8 cellular contexts compared by ENCODE assay signal in the genomic region with DNA sequence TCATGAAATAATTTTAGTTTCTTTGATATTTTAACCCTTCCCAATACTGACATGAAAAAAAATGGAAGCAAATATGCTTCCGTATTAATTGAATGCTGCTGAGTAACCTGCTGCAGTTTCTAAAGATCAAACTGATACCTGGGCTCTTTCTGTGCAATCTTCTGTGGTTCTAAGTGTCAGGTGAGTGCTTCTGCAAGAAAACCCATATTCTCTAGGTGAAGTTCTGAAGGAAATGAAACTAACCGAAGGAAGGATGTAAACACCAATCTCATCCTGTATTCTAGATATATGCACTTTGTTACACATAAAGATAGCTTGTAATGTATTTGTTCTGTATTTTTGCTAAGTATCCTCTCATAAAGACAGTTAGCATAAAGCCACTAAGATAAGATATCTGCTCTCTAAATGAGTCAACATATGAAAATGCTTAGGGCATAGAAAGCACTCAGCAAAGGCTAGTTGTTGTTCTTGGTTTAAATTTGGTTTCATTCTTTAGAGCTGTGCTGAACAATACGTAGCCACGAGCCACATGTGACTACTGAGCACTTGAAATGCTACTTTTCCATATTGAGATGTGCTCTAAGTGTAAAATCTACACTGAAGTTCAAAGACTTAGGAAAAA. TPM values are rescaled to one million over a fixed set of nuclear protein-coding genes. Genes with fewer than 3 reads are reported as not detected.
A peak's percentile ranks its signal among the peaks of the same experiment; 100 is the strongest.
DNase-seq lines count a peak whose midpoint lies in the region; ATAC-seq and TF ChIP-seq lines count a peak whose summit lies in the region.

No MANE protein-coding gene starts in this region.

- peak overlapping the region; percentile 39 for H2AFZ ChIP-seq in smooth muscle cell (ENCODE audit: low read depth)

- no peaks in the 10 kb centered on the region for H3K79me2 ChIP-seq in smooth muscle cell (ENCODE audit: low read depth)

- peak overlapping the region; percentile 77 for H3K4me3 Mint-ChIP-seq in T-helper 17 cell

- no peak overlapping the region for H3K27ac ChIP-seq in smooth muscle cell (ENCODE audit: low read depth)

- H3K4me3 ChIP-seq in smooth muscle cell: peak overlapping the region; percentile 23
- no peak overlapping the region for H3K4me3 ChIP-seq in HAP-1

- H3K9me3 ChIP-seq in T-helper 17 cell (ENCODE audit: control insufficient read depth, low read length, poor library complexity, severe bottlenecking) (no peaks in the 10 kb centered on the region), smooth muscle cell (replicated peaks; ENCODE audit: low read depth) (no peaks in the 10 kb centered on the region), HAP-1 (no peaks in the 10 kb centered on the region)

- H3K27me3 ChIP-seq in smooth muscle cell (ENCODE audit: low read depth): no peaks in the 10 kb centered on the region
- no peaks in the 10 kb centered on the region for H3K27me3 ChIP-seq in HAP-1 (ENCODE audit: low read depth)

- peak overlapping the region; percentile 76 for H3K4me2 ChIP-seq in smooth muscle cell

- H3K27ac Mint-ChIP-seq in T-helper 17 cell: peak overlapping the region; percentile 53

- DNase-seq in activated CD4-positive, CD25-positive, alpha-beta regulatory T cell (lab: John Stamatoyannopoulos, UW): no peak
- no peak for DNase-seq in T-helper 17 cell
- DNase-seq in smooth muscle cell (lab: John Stamatoyannopoulos, UW; ENCODE audit: unreplicated experiment): no peak
- no peak for DNase-seq in HAP-1 (ENCODE audit: low spot score in 2 of 2)
- no peak for DNase-seq in NCI-H748 (lab: John Stamatoyannopoulos, UW; ENCODE audit: unreplicated experiment)
- DNase-seq in cerebellar nuclear complex (lab: John Stamatoyannopoulos, UW): no peak

- in situ Hi-C loops in HAP-1 (cut with MboI; ENCODE audit: low sequenced_read_pairs): no loop called here

- 32% methylated on average over 4 of the region's 4 CpGs for WGBS in smooth muscle cell (ENCODE audit: low lambda C conversion rate)

- H3K36me3 ChIP-seq in smooth muscle cell (ENCODE audit: low read depth) (no peaks in the 10 kb centered on the region), HAP-1 (replicated peaks) (no peaks in the 10 kb centered on the region)

- H3K36me3 Mint-ChIP-seq in T-helper 17 cell (ENCODE audit: low read depth): no peaks in the 10 kb centered on the region

- H3K9ac ChIP-seq in smooth muscle cell (ENCODE audit: low read depth): peak overlapping the region; percentile 21

- no peak for TF ChIP-seq CTCF in smooth muscle cell (IDR thresholded peaks at IDR 0.05; ENCODE audit: borderline replicate concordance, insufficient read depth, poor library complexity, severe bottlenecking)

- H4K20me1 ChIP-seq in smooth muscle cell (ENCODE audit: low read depth): no peaks in the 10 kb centered on the region

- peaks cover 17% of the 10 kb centered on the region for H3K4me1 Mint-ChIP-seq in T-helper 17 cell

- peaks cover 8% of the 10 kb centered on the region for H3F3A ChIP-seq in smooth muscle cell (ENCODE audit: low read depth)

- ATAC-seq in activated CD4-positive, CD25-positive, alpha-beta regulatory T cell treated with anti-CD3 and anti-CD28 coated beads, Interleukin-2, amount 50 U/mL, for 24 hours: peak; percentile 84 to 88
- ATAC-seq in HG02870 (IDR thresholded peaks at IDR 0.05; ENCODE audit: unreplicated experiment) (peak; percentile 99), T-helper 17 cell (peak; percentile 87)

- no peaks in the 10 kb centered on the region for H3K27me3 Mint-ChIP-seq in T-helper 17 cell

- H3K4me1 ChIP-seq in smooth muscle cell (ENCODE audit: low read depth) (peaks cover 9% of the 10 kb centered on the region), HAP-1 (peaks cover 11% of the 10 kb centered on the region)

RNA-seq across cellular contexts. Expression of a gene that starts 52.0 kb away (rescaled TPM):
- total RNA-seq in T-helper 17 cell (1 to 10 TPM in 1 of 2 donors, under 1 TPM in 1; 0.62 to 1.8 TPM), smooth muscle cell (16.4 and 19.2 TPM in 2 replicates)
- polyA plus RNA-seq in smooth muscle cell: 1.5 and 5.4 TPM in 2 replicates
